In the genomic region with DNA sequence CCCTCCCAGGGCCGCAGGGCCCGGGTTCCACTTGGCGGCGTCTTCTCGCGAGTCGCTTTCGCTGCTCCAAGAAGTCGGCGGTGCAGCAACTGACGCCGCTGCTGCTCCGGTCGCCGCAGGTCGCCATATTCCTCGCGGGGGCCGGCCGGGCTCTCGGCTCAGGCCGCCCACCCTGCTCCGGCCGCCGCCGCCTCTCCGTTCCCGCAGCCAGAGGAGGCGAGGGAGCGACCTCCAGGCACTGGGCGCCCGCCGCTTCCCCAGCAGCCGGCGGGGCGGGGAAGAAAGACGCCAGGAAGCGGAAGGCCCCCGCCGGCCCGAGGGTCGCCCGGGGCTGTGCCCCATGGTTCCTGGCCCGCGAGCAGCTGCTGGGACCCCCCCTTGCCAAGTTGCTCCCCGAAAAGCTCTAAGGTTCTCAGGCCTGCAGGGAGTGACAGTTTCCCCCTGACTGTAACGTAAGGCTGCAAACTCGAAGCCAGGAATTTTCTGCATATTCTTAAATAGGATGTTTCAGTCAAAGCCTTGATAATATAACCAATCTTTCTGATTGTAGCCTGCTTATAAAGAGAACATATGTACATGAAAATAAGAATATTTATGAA, we compare ENCODE assay signal across 8 cellular contexts. TPM values are rescaled to one million over a fixed set of nuclear protein-coding genes. Genes with fewer than 3 reads are reported as not detected.
DNase-seq lines count a peak whose midpoint lies in the region; ATAC-seq, FAIRE-seq and TF ChIP-seq lines count a peak whose summit lies in the region.
"Not testable (repeated sequence)": the region's sequence is repeated elsewhere in the genome, so short reads cannot be mapped to it uniquely, and the experiment has no call there.

No MANE protein-coding gene starts in this region.

- not testable (repeated sequence) for H3K9me3 Mint-ChIP-seq in Caco-2 (ENCODE audit: unreplicated experiment)

- H3F3A ChIP-seq in PC-3 (ENCODE audit: low read length, unreplicated experiment) = not testable (repeated sequence)

- TF ChIP-seq CTCF in Caco-2 (IDR thresholded peaks at IDR 0.05; ENCODE audit: insufficient read depth in 1 of 2, low read depth in 1 of 2, low read length in 1 of 2, severe bottlenecking in 1 of 2, unreplicated experiment in 1 of 2); PC-3 (conservative IDR thresholded peaks at IDR 0.05; ENCODE audit: low read depth, low read length); coronary artery (IDR thresholded peaks at IDR 0.05); left lung (IDR thresholded peaks at IDR 0.05): not testable (repeated sequence)

- H3K4me1 Mint-ChIP-seq in Caco-2 (ENCODE audit: low read depth, unreplicated experiment) = not testable (repeated sequence)

- peak; percentile 77 for FAIRE-seq in GM19239 (lab: Jason Lieb, UNC)

- not testable (repeated sequence) for H4K20me1 ChIP-seq in PC-3 (ENCODE audit: low read length)

- H3K4me1 ChIP-seq in Caco-2; PC-3 (ENCODE audit: insufficient read depth, low read length); left lung: not testable (repeated sequence)

- H2AFZ ChIP-seq in PC-3 (ENCODE audit: low read length) = not testable (repeated sequence)

- not testable (repeated sequence) for H3K79me2 ChIP-seq in PC-3 (ENCODE audit: low read length)

- not testable (repeated sequence) for H3K27me3 Mint-ChIP-seq in Caco-2 (ENCODE audit: insufficient read depth, unreplicated experiment)

- not testable (repeated sequence) for H3K9me3 ChIP-seq in Caco-2; PC-3 (ENCODE audit: low read length); left lung

- not testable (repeated sequence) for H3K4me3 Mint-ChIP-seq in Caco-2 (ENCODE audit: unreplicated experiment)

- ATAC-seq in GM21619 (IDR thresholded peaks at IDR 0.05; ENCODE audit: unreplicated experiment) (peak; percentile 33), HG02970 (IDR thresholded peaks at IDR 0.05; ENCODE audit: low FRiP score, unreplicated experiment) (peak; percentile 36), PC-3 (peak; percentile 63; the same call in 1 of the 2 replicates), left lung (peak; percentile 71)
- ATAC-seq in stimulated activated naive CD8-positive, alpha-beta T cell treated with anti-CD3 and anti-CD28 coated beads, Interleukin-15, Interleukin-2, amounts not matched to agents 100 U/mL and 50 U/mL, for 24 hours = peak; percentile 43

- not testable (repeated sequence) for H3K4me3 ChIP-seq in Caco-2 (ENCODE audit: low read depth, low read length); PC-3 (ENCODE audit: low read length); left lung
- H3K4me3 ChIP-seq in coronary artery = peak overlapping the region; percentile 55

- H3K36me3 Mint-ChIP-seq in Caco-2 (ENCODE audit: insufficient read depth, unreplicated experiment) = not testable (repeated sequence)

- not testable (repeated sequence) for H3K36me3 ChIP-seq in Caco-2 (ENCODE audit: control insufficient read depth, insufficient read depth, low read length); PC-3 (ENCODE audit: low read depth, low read length); left lung

- TSS peak; percentile 92 for BruUV-seq in Caco-2 (replicated peaks; lab: Mats Ljungman, UMichigan)
- BruUV-seq in PC-3 (replicated peaks; lab: Mats Ljungman, UMichigan) = not testable (repeated sequence)

- not testable (repeated sequence) for H3K27ac ChIP-seq in PC-3 (ENCODE audit: low read length); coronary artery; left lung

- H3K9me2 ChIP-seq in PC-3 (replicated peaks; ENCODE audit: low read length) = not testable (repeated sequence)

- POLR2A ChIA-PET in Caco-2 (lab: Charles Lee); PC-3 (lab: Charles Lee; ENCODE audit: unreplicated experiment): not testable (repeated sequence)

- DNase-seq in Caco-2; GM19239 (ENCODE audit: insufficient read length, low spot score); PC-3; coronary artery (ENCODE audit: low spot score); left lung; stimulated activated naive CD8-positive, alpha-beta T cell treated with anti-CD3 and anti-CD28 coated beads, Interleukin-15, Interleukin-2, amounts not matched to agents 100 U/mL and 50 U/mL, for 24 hours: not testable (repeated sequence)

- intact Hi-C loops in Caco-2 (cut with micrococcal nuclease; ENCODE audit: unreplicated experiment); PC-3 (cut with micrococcal nuclease); left lung (cut with DNase I): not testable (repeated sequence)

- CTCF ChIA-PET in Caco-2 (lab: Charles Lee); PC-3 (lab: Charles Lee): not testable (repeated sequence)

- H3K27ac Mint-ChIP-seq in Caco-2 (ENCODE audit: unreplicated experiment) = not testable (repeated sequence)

- not testable (repeated sequence) for H3K4me2 ChIP-seq in PC-3 (ENCODE audit: low read length)

- H3K27me3 ChIP-seq in Caco-2 (replicated peaks; ENCODE audit: control insufficient read depth, insufficient read depth, low read length); PC-3 (ENCODE audit: low read length); left lung: not testable (repeated sequence)

- H3K9ac ChIP-seq in PC-3 (ENCODE audit: low read length) = not testable (repeated sequence)

RNA-seq across cellular contexts. Expression of a gene that starts 1.0 kb away (rescaled TPM):
- total RNA-seq in Caco-2 (2022) (0.45 and 0.77 TPM in 2 replicates), PC-3 (2014; rRNA removed) (1.7 TPM in 1 of 2 replicates, not detected in the other), left lung (1 to 10 TPM; 1.2 to 1.5 TPM)

RNA-seq across cellular contexts. Expression of a gene that starts 39.3 kb away (rescaled TPM):
- total RNA-seq in Caco-2 (2022) = 777 and 841 TPM in 2 replicates
- 369 and 630 TPM in 2 replicates for total RNA-seq in PC-3 (2014; rRNA removed)
- total RNA-seq in left lung = 100 to 1,000 TPM; 354 to 395 TPM
